Comparison of ENCODE assay signal across 24 cellular contexts in the genomic region with DNA sequence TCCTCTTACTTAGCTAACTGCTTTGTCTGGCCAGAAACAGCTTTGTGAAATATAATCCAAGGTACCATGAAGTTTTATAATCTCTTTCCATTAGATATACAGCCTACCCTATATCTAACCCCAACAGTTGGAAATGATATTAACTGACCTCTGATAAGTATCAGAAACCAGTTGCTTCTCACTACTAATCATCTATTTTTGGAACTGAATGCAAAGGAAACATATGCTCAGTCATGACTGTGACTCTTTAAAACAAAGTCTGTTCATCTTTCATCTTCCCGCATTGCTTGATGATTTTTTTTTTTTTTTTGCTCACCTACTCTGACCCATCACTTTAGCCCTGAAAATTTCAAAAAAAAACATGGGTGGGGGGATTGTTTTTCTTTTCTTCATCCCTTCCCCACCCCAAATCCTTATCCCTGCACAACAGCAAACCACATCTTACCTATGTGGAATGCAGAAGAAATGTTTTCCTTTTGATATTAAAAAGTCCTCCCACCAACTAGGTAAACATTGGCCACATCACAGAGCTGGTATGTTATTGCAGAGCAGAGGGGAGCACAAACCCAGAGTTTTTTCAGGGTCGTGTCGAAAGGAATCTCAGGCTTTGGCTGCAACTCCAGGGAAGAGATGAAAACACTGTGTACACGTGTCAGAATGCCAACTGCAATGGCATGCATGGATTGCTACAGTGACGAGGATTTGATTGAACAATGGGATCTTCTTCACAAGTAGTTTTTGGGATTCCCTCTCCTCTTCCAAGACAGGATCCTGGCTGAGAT.
DNase-seq lines count a peak whose midpoint lies in the region; ATAC-seq and TF ChIP-seq lines count a peak whose summit lies in the region.
"Had no signal": no experiment of that assay in that cellular context is flagged by ENCODE, and none has a peak within 500 bp of the region (broad histone marks: within the 10 kb centered on the region; RNA-seq: fewer than 3 reads in every experiment).

No MANE protein-coding gene starts in this region.

- H3K27ac ChIP-seq in heart left ventricle = peak overlapping the region in 1 of 12 donors; percentile 4
- H3K27ac ChIP-seq: gastroesophageal sphincter, HL-60, psoas muscle, upper lobe of left lung had no signal

- H3K36me3 ChIP-seq in heart left ventricle = no peaks in the 10 kb centered on the region
- H3K36me3 ChIP-seq: gastroesophageal sphincter, upper lobe of left lung had no signal

- peaks cover 0 to 23% (median 11%) of the 10 kb centered on the region in 12 donors for H3K4me1 ChIP-seq in heart left ventricle
- H3K4me1 ChIP-seq: psoas muscle, upper lobe of left lung had no signal

- ATAC-seq in left ventricle myocardium superior (peak; percentile 29), heart left ventricle (no peak), GM21528 (IDR thresholded peaks at IDR 0.05; ENCODE audit: low FRiP score, unreplicated experiment) (no peak)
- ATAC-seq: CD8-positive, alpha-beta T cell; gastroesophageal sphincter; GM12878; natural killer cell treated with Interleukin-12 subunit alpha and Interleukin-12 subunit beta and Interleukin-15 and Interleukin-18, amount 100 ng/mL, for 72 hours; psoas muscle had no signal

- no peaks in the 10 kb centered on the region for H3K36me3 Mint-ChIP-seq in glutamatergic neuron (ENCODE audit: unreplicated experiment)
- H3K36me3 Mint-ChIP-seq: activated naive CD4-positive, alpha-beta T cell treated with anti-CD3 and anti-CD28 coated beads, Interleukin-2, amount 50 U/mL, for 24 hours; CD8-positive, alpha-beta T cell; natural killer cell treated with Interleukin-12 subunit alpha and Interleukin-12 subunit beta and Interleukin-15 and Interleukin-18, amount 100 ng/mL, for 72 hours had no signal

- no peaks in the 10 kb centered on the region for H3K9me3 Mint-ChIP-seq in glutamatergic neuron (ENCODE audit: unreplicated experiment)
- H3K9me3 Mint-ChIP-seq: CD8-positive, alpha-beta T cell; central memory CD8-positive, alpha-beta T cell had no signal

- H3K4me1 Mint-ChIP-seq in glutamatergic neuron (ENCODE audit: low read depth, unreplicated experiment) = no peaks in the 10 kb centered on the region
- H3K4me1 Mint-ChIP-seq: activated naive CD4-positive, alpha-beta T cell treated with anti-CD3 and anti-CD28 coated beads, Interleukin-2, amount 50 U/mL, for 24 hours; central memory CD8-positive, alpha-beta T cell had no signal

- H3K4me3 Mint-ChIP-seq in glutamatergic neuron (ENCODE audit: unreplicated experiment) = no peak overlapping the region
- H3K4me3 Mint-ChIP-seq: activated naive CD4-positive, alpha-beta T cell treated with anti-CD3 and anti-CD28 coated beads, Interleukin-2, amount 50 U/mL, for 24 hours; CD8-positive, alpha-beta T cell; central memory CD8-positive, alpha-beta T cell; natural killer cell treated with Interleukin-12 subunit alpha and Interleukin-12 subunit beta and Interleukin-15 and Interleukin-18, amount 100 ng/mL, for 72 hours had no signal

- peaks cover 0 to 9% (median 0%) of the 10 kb centered on the region in 12 donors for H3K9me3 ChIP-seq in heart left ventricle
- H3K9me3 ChIP-seq: gastroesophageal sphincter, psoas muscle, upper lobe of left lung had no signal

- H3K27ac Mint-ChIP-seq in glutamatergic neuron (ENCODE audit: unreplicated experiment) = no peak overlapping the region
- H3K27ac Mint-ChIP-seq: activated naive CD4-positive, alpha-beta T cell treated with anti-CD3 and anti-CD28 coated beads, Interleukin-2, amount 50 U/mL, for 24 hours; CD8-positive, alpha-beta T cell; natural killer cell treated with Interleukin-12 subunit alpha and Interleukin-12 subunit beta and Interleukin-15 and Interleukin-18, amount 100 ng/mL, for 72 hours had no signal

- no peak overlapping the region for H3K4me3 ChIP-seq in heart left ventricle
- H3K4me3 ChIP-seq in foreskin fibroblast (ENCODE audit: low read depth in 1 of 2, low read length in 2 of 2) = no peak overlapping the region
- H3K4me3 ChIP-seq: gastroesophageal sphincter, GM12878, psoas muscle, upper lobe of left lung had no signal

- 23 to 31% (median 26%) methylated on average over 5 of the region's 5 CpGs for WGBS in heart left ventricle, 4 donors

- intact Hi-C loops in left ventricle myocardium superior (cut with micrococcal nuclease) = no loop called here
- intact Hi-C loops in heart left ventricle (cut with DNase I) = loop anchor here in 3 of 10 donors (5.0 kb wide), 3 partner anchors 44 to 119 kb away; no protein-coding TSS in a partner anchor

- no peak for TF ChIP-seq CTCF in heart left ventricle (IDR thresholded peaks at IDR 0.05)
- TF ChIP-seq CTCF in foreskin fibroblast (IDR thresholded peaks at IDR 0.05; ENCODE audit: low read depth, low read length) = no peak
- no peak for TF ChIP-seq CTCF in glutamatergic neuron (IDR thresholded peaks at IDR 0.05; ENCODE audit: partially characterized antibody, unreplicated experiment)

- no peaks in the 10 kb centered on the region for H3K27me3 ChIP-seq in heart left ventricle
- H3K27me3 ChIP-seq: gastroesophageal sphincter, upper lobe of left lung had no signal

- DNase-seq in left ventricle myocardium superior (no peak), heart left ventricle (no peak), amniotic epithelial cell (ENCODE audit: low read depth) (peak; percentile 47), foreskin fibroblast (peak; percentile 77 to 86), GF-D8 (lab: John Stamatoyannopoulos, UW) (no peak), glutamatergic neuron (no peak), OCI-M2 (lab: John Stamatoyannopoulos, UW; ENCODE audit: unreplicated experiment) (no peak)
- DNase-seq: ACHN; activated CD4-positive, alpha-beta T cell treated with anti-CD3 and anti-CD28 coated beads for 4 hours; activated T-cell treated with anti-CD3 and anti-CD28 coated beads for 4 hours; CD8-positive, alpha-beta T cell; mammary epithelial cell; NCI-H1417; psoas muscle; SHP77 treated with DMSO at 0.1 percent for 48 hours; stimulated activated naive CD4-positive, alpha-beta T cell treated with Interleukin-2 at 50 U/mL for 16 hours; upper lobe of left lung had no signal

- H3K27me3 Mint-ChIP-seq in glutamatergic neuron (ENCODE audit: unreplicated experiment) = no peaks in the 10 kb centered on the region

- no peak for TF ChIP-seq POLR2A in heart left ventricle (IDR thresholded peaks at IDR 0.05)

Comparison
In these comparisons a context has a peak if more than half of its experiments do, and no peak if none do; other contexts are left out.
1. DNase-seq: peak in amniotic epithelial cell (single experiment) and foreskin fibroblast (2 of 2); none in left ventricle myocardium superior (single experiment), heart left ventricle (0 of 5), GF-D8 (single experiment), glutamatergic neuron (single experiment) and OCI-M2 (single experiment).